27 cellular contexts compared by ENCODE assay signal in the genomic region with DNA sequence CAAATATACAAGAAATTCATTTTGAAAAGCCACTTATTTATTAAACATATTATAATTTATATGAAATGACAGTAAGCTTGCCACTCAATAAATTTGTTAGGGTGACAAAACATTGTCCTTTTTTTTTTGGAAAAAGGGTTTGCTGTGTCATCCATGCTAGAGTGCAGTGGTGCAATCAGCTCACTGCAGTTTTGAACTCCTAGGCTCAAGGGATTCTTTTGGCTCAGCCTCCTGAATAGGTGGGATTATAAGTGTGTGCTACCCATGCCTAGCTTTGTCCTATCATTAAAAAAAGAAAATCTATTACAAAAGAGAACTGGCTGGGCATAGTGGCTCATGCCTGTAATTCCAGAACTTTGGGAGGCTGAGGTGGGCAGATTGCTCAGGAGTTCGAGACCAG.
"Had no signal": no experiment of that assay in that cellular context is flagged by ENCODE, and none has a peak within 500 bp of the region (broad histone marks: within the 10 kb centered on the region; RNA-seq: fewer than 3 reads in every experiment).

No MANE protein-coding gene starts in this region.

- H3K27ac Mint-ChIP-seq: nephron; stimulated activated memory B cell treated with anti-CD40 and anti-IgM and Interleukin-4, amounts not matched to agents 10 μg/mL and 1 μg/mL and 100 μg/mL, for 72 hours; stimulated activated naive CD8-positive, alpha-beta T cell treated with anti-CD3 and anti-CD28 coated beads, Interleukin-15, amount 100 ng/mL, for 72 hours; type B pancreatic cell had no signal

- H3K4me1 ChIP-seq: left lung, lower lobe of right lung, prostate gland, tibial nerve, uterus had no signal

- H3K4me3 ChIP-seq: heart right ventricle, hepatocyte, left lung, lower lobe of right lung, ovary, prostate gland, smooth muscle cell, tibial nerve, uterus had no signal

- H3K4me3 Mint-ChIP-seq: naive thymus-derived CD8-positive, alpha-beta T cell; nephron; stimulated activated memory B cell treated with anti-CD40 and anti-IgM and Interleukin-4, amounts not matched to agents 10 μg/mL and 1 μg/mL and 100 μg/mL, for 72 hours; stimulated activated naive CD8-positive, alpha-beta T cell treated with anti-CD3 and anti-CD28 coated beads, Interleukin-15, amount 100 ng/mL, for 72 hours; type B pancreatic cell had no signal

- H3K27ac ChIP-seq: heart right ventricle, hepatocyte, left lung, lower lobe of right lung, ovary, prostate gland, tibial nerve, uterus had no signal

- H3K36me3 ChIP-seq: left lung, ovary, prostate gland, tibial nerve, uterus had no signal

- ATAC-seq: heart right ventricle; left colon; left lung; lower lobe of right lung; naive thymus-derived CD8-positive, alpha-beta T cell; right cardiac atrium; stimulated activated memory B cell treated with anti-CD40 and anti-IgM and Interleukin-4, amounts not matched to agents 10 μg/mL and 1 μg/mL and 100 μg/mL, for 72 hours; stimulated activated naive CD8-positive, alpha-beta T cell treated with anti-CD3 and anti-CD28 coated beads, Interleukin-15, amount 100 ng/mL, for 72 hours had no signal

- H3K4me1 Mint-ChIP-seq: naive thymus-derived CD8-positive, alpha-beta T cell; stimulated activated naive CD8-positive, alpha-beta T cell treated with anti-CD3 and anti-CD28 coated beads, Interleukin-15, amount 100 ng/mL, for 72 hours had no signal

- DNase-seq: heart right ventricle; islet precursor cell; left colon; left lung; lower lobe of right lung; mammary epithelial cell; mesenchymal stem cell; naive thymus-derived CD8-positive, alpha-beta T cell; ovary; posterior cingulate gyrus; retina; right cardiac atrium; stimulated activated CD4-positive, alpha-beta T cell treated with anti-CD3 and anti-CD28 coated beads, Interleukin-1b, Interleukin-23, amount 100 ng/mL, for 48 hours; stimulated activated CD4-positive, alpha-beta T cell treated with anti-CD3 and anti-CD28 coated beads, Interleukin-2, amount 100 ng/mL, for 48 hours; stimulated activated CD4-positive, alpha-beta T cell treated with anti-CD3 and anti-CD28 coated beads, Interleukin-4, amount 100 ng/mL, for 4 hours; stimulated activated CD8-positive, alpha-beta memory T cell treated with anti-CD3 and anti-CD28 coated beads, Interleukin-4, amount 100 ng/mL, for 48 hours; stimulated activated naive CD4-positive, alpha-beta T cell treated with Interleukin-2 at 50 U/mL for 16 hours; stimulated activated naive CD8-positive, alpha-beta T cell treated with anti-CD3 and anti-CD28 coated beads, Interleukin-15, amount 100 ng/mL, for 72 hours; substantia nigra; uterus had no signal

- H3K9me3 ChIP-seq: heart right ventricle, left lung, lower lobe of right lung, ovary, prostate gland, tibial nerve, uterus had no signal

- H3K27me3 Mint-ChIP-seq: naive thymus-derived CD8-positive, alpha-beta T cell; stimulated activated memory B cell treated with anti-CD40 and anti-IgM and Interleukin-4, amounts not matched to agents 10 μg/mL and 1 μg/mL and 100 μg/mL, for 72 hours; stimulated activated naive CD8-positive, alpha-beta T cell treated with anti-CD3 and anti-CD28 coated beads, Interleukin-15, amount 100 ng/mL, for 72 hours; type B pancreatic cell had no signal

- H3K9me3 Mint-ChIP-seq: naive thymus-derived CD8-positive, alpha-beta T cell; nephron; stimulated activated memory B cell treated with anti-CD40 and anti-IgM and Interleukin-4, amounts not matched to agents 10 μg/mL and 1 μg/mL and 100 μg/mL, for 72 hours; stimulated activated naive CD8-positive, alpha-beta T cell treated with anti-CD3 and anti-CD28 coated beads, Interleukin-15, amount 100 ng/mL, for 72 hours; type B pancreatic cell had no signal

- H3K27me3 ChIP-seq: heart right ventricle, hepatocyte, left lung, ovary, tibial nerve, uterus had no signal

- H3K36me3 Mint-ChIP-seq: naive thymus-derived CD8-positive, alpha-beta T cell; stimulated activated memory B cell treated with anti-CD40 and anti-IgM and Interleukin-4, amounts not matched to agents 10 μg/mL and 1 μg/mL and 100 μg/mL, for 72 hours had no signal
